In genomic region chr1:112395832-112396667, GRCh38 we compare ENCODE assay signal across 1 cellular context.
A peak's percentile ranks its signal among the peaks of the same experiment; 100 is the strongest.
TF ChIP-seq lines count a peak whose summit lies in the region.

CTTNBP2NL (plus strand) TSS chr1:112396214; CDS start chr1:112416166, 19,952 bp downstream.

TF ChIP-seq in HepG2, 621 proteins besides CTCF, POLR2A, EP300 and RAD21 (continued from another document and continues in another):
- TF ChIP-seq THAP9 (CRISPR knock-in tag; IDR thresholded peaks at IDR 0.05; ENCODE audit: borderline replicate concordance) (peak; percentile 29; the same call in 1 of the 2 replicates), PHF8 (CRISPR knock-in tag; IDR thresholded peaks at IDR 0.05) (peak; percentile 80), PCBP1 (IDR thresholded peaks at IDR 0.05; ENCODE audit: borderline replicate concordance, low read depth, low read length) (0 out of 2 replicates have a peak, but pooled peaks have one; percentile 31), ZNF12 (CRISPR knock-in tag; IDR thresholded peaks at IDR 0.05) (no peak), E2F1 (CRISPR knock-in tag; IDR thresholded peaks at IDR 0.05) (0 out of 2 replicates have a peak, but pooled peaks have one; percentile 19), TAF1 (CRISPR knock-in tag; IDR thresholded peaks at IDR 0.05) (peak; percentile 49), NFKB2 (CRISPR knock-in tag; IDR thresholded peaks at IDR 0.05; ENCODE audit: borderline replicate concordance) (peak; percentile 26; the same call in 1 of the 2 replicates), ZNF430 (CRISPR knock-in tag; IDR thresholded peaks at IDR 0.05) (0 out of 2 replicates have a peak, but pooled peaks have one; percentile 36), ZFP36L2 (CRISPR knock-in tag; IDR thresholded peaks at IDR 0.05) (no peak), TARDBP (CRISPR knock-in tag; IDR thresholded peaks at IDR 0.05) (peak; percentile 25; the same call in 1 of the 2 replicates), MYC (CRISPR knock-in tag; IDR thresholded peaks at IDR 0.05; ENCODE audit: borderline replicate concordance) (0 out of 2 replicates have a peak, but pooled peaks have one; percentile 15), ZNF512B (CRISPR knock-in tag; IDR thresholded peaks at IDR 0.05; ENCODE audit: borderline replicate concordance) (no peak), ARNT2 (CRISPR knock-in tag; IDR thresholded peaks at IDR 0.05; ENCODE audit: low read depth) (0 out of 2 replicates have a peak, but pooled peaks have one; percentile 41), RFXAP (CRISPR knock-in tag; IDR thresholded peaks at IDR 0.05; ENCODE audit: borderline replicate concordance) (peak; percentile 63; the same call in 1 of the 2 replicates), AGO1 (IDR thresholded peaks at IDR 0.05; ENCODE audit: low read depth, low read length, poor library complexity, severe bottlenecking) (peak; percentile 66), IRF9 (CRISPR knock-in tag; IDR thresholded peaks at IDR 0.05; ENCODE audit: borderline replicate concordance) (peak; percentile 28; the same call in 1 of the 2 replicates), ZFP91 (CRISPR knock-in tag; IDR thresholded peaks at IDR 0.05; ENCODE audit: borderline replicate concordance) (peak; percentile 53; the same call in 1 of the 2 replicates), TBX2 (CRISPR knock-in tag; IDR thresholded peaks at IDR 0.05; ENCODE audit: borderline replicate concordance) (peak; percentile 43; the same call in 1 of the 2 replicates), ZNF549 (CRISPR knock-in tag; IDR thresholded peaks at IDR 0.05) (no peak), U2AF2 (IDR thresholded peaks at IDR 0.05; ENCODE audit: low read depth, low read length) (no peak), ZNF670 (CRISPR knock-in tag; IDR thresholded peaks at IDR 0.05; ENCODE audit: borderline replicate concordance) (peak; percentile 22; the same call in 1 of the 2 replicates), MXD3 (CRISPR knock-in tag; IDR thresholded peaks at IDR 0.05) (peak; percentile 45; the same call in 1 of the 2 replicates), HOMEZ (CRISPR knock-in tag; IDR thresholded peaks at IDR 0.05; ENCODE audit: low read depth) (0 out of 2 replicates have a peak, but pooled peaks have one; percentile 15), NKX3-1 (CRISPR knock-in tag; IDR thresholded peaks at IDR 0.05) (0 out of 2 replicates have a peak, but pooled peaks have one; percentile 27), ZNF766 (CRISPR knock-in tag; IDR thresholded peaks at IDR 0.05; ENCODE audit: borderline replicate concordance) (0 out of 2 replicates have a peak, but pooled peaks have one; percentile 43), ZBTB49 (CRISPR knock-in tag; IDR thresholded peaks at IDR 0.05; ENCODE audit: borderline replicate concordance) (no peak; the same call in 1 of the 2 replicates), GABPB1 (CRISPR knock-in tag; IDR thresholded peaks at IDR 0.05) (peak; percentile 96), TBL1XR1 (IDR thresholded peaks at IDR 0.05; ENCODE audit: borderline replicate concordance, low read length, partially characterized antibody) (no peak), MED1 (CRISPR knock-in tag; IDR thresholded peaks at IDR 0.05) (0 out of 2 replicates have a peak, but pooled peaks have one; percentile 27), FOXK1 (CRISPR knock-in tag; IDR thresholded peaks at IDR 0.05; ENCODE audit: borderline replicate concordance, low read depth) (peak; percentile 37; the same call in 1 of the 2 replicates), SMYD3 (CRISPR knock-in tag; IDR thresholded peaks at IDR 0.05) (no peak), ELF1 (CRISPR knock-in tag; IDR thresholded peaks at IDR 0.05) (peak; percentile 84), REXO4 (CRISPR knock-in tag; IDR thresholded peaks at IDR 0.05; ENCODE audit: borderline replicate concordance) (no peak), RCOR2 (CRISPR knock-in tag; IDR thresholded peaks at IDR 0.05) (no peak), DMAP1 (CRISPR knock-in tag; IDR thresholded peaks at IDR 0.05) (peak; percentile 59), PHF5A (CRISPR knock-in tag; IDR thresholded peaks at IDR 0.05; ENCODE audit: low read depth, unreplicated experiment) (no peak), ERF (CRISPR knock-in tag; IDR thresholded peaks at IDR 0.05) (peak; percentile 35; the same call in 1 of the 2 replicates), ELF4 (CRISPR knock-in tag; IDR thresholded peaks at IDR 0.05; ENCODE audit: borderline replicate concordance) (0 out of 2 replicates have a peak, but pooled peaks have one; percentile 29), ZNF232 (CRISPR knock-in tag; IDR thresholded peaks at IDR 0.05; ENCODE audit: borderline replicate concordance) (peak; percentile 43; the same call in 1 of the 2 replicates), ZSCAN21 (CRISPR knock-in tag; IDR thresholded peaks at IDR 0.05; ENCODE audit: borderline replicate concordance) (no peak), ETV5 (CRISPR knock-in tag; IDR thresholded peaks at IDR 0.05; ENCODE audit: borderline replicate concordance) (peak; percentile 44; the same call in 1 of the 2 replicates), ZNF251 (CRISPR knock-in tag; IDR thresholded peaks at IDR 0.05) (no peak), ZNF607 (CRISPR knock-in tag; IDR thresholded peaks at IDR 0.05; ENCODE audit: borderline replicate concordance) (peak; percentile 59; the same call in 1 of the 2 replicates), YY1 (IDR thresholded peaks at IDR 0.05; ENCODE audit: insufficient read depth, insufficient replicate concordance, low read depth, low read length) (peak; percentile 25), ZSCAN20 (CRISPR knock-in tag; IDR thresholded peaks at IDR 0.05; ENCODE audit: borderline replicate concordance) (0 out of 2 replicates have a peak, but pooled peaks have one; percentile 41), MAZ (IDR thresholded peaks at IDR 0.05; ENCODE audit: borderline replicate concordance, low read depth, low read length) (no peak), MAZ (CRISPR knock-in tag; IDR thresholded peaks at IDR 0.05; ENCODE audit: low read depth) (0 out of 2 replicates have a peak, but pooled peaks have one; percentile 35), ZNF260 (CRISPR knock-in tag; IDR thresholded peaks at IDR 0.05; ENCODE audit: borderline replicate concordance, low read depth) (no peak), KDM6A (CRISPR knock-in tag; IDR thresholded peaks at IDR 0.05; ENCODE audit: low read depth) (no peak), MYPOP (CRISPR knock-in tag; IDR thresholded peaks at IDR 0.05) (peak; percentile 48; the same call in 1 of the 2 replicates)
